Comparison of ENCODE assay signal across 29 cellular contexts in genomic region chr10:126185666-126186447, GRCh38.
"Had no signal": no experiment of that assay in that cellular context is flagged by ENCODE, and none has a peak within 500 bp of the region (broad histone marks: within the 10 kb centered on the region; RNA-seq: fewer than 3 reads in every experiment).

No MANE protein-coding gene starts in this region.

- H3K4me1 Mint-ChIP-seq: activated naive CD8-positive, alpha-beta T cell treated with anti-CD3 and anti-CD28 coated beads, Interleukin-2, amount 10 ng/mL, durations not matched to agents 7 days and 5 days; memory B cell; stimulated activated memory B cell treated with anti-CD40 and anti-IgM and Interleukin-4, amounts not matched to agents 10 μg/mL and 1 μg/mL and 100 μg/mL, for 72 hours; WTC11 had no signal

- H3K4me3 Mint-ChIP-seq: activated naive CD4-positive, alpha-beta T cell treated with anti-CD3 and anti-CD28 coated beads for 36 hours; activated naive CD8-positive, alpha-beta T cell treated with anti-CD3 and anti-CD28 coated beads, Interleukin-2, amount 10 ng/mL, durations not matched to agents 7 days and 5 days; activated T-cell treated with anti-CD3 and anti-CD28 coated beads, Interleukin-2, amount 50 U/mL, for 4 hours; memory B cell; nephron; stimulated activated memory B cell treated with anti-CD40 and anti-IgM and Interleukin-4, amounts not matched to agents 10 μg/mL and 1 μg/mL and 100 μg/mL, for 72 hours; type B pancreatic cell; WTC11 had no signal

- FAIRE-seq: endothelial cell of umbilical vein had no signal

- ATAC-seq: activated T-cell treated with anti-CD3 and anti-CD28 coated beads, Interleukin-2, amount 50 U/mL, for 4 hours; body of pancreas; esophagus mucosa; left ventricle myocardium superior; stimulated activated memory B cell treated with anti-CD40 and anti-IgM and Interleukin-4, amounts not matched to agents 10 μg/mL and 1 μg/mL and 100 μg/mL, for 72 hours; WTC11 had no signal

- DNase-seq: activated CD4-positive, alpha-beta T cell treated with anti-CD3 and anti-CD28 coated beads, Interleukin-2, amount 50 U/mL, for 4 hours; activated CD8-positive, alpha-beta memory T cell treated with anti-CD3 and anti-CD28 coated beads for 24 hours; activated CD8-positive, alpha-beta memory T cell treated with anti-CD3 and anti-CD28 coated beads, Interleukin-2, amount 50 U/mL, for 4 hours; activated naive CD4-positive, alpha-beta T cell treated with anti-CD3 and anti-CD28 coated beads for 36 hours; activated naive CD8-positive, alpha-beta T cell treated with anti-CD3 and anti-CD28 coated beads, Interleukin-2, amount 10 ng/mL, durations not matched to agents 7 days and 5 days; activated T-cell treated with anti-CD3 and anti-CD28 coated beads, Interleukin-2, amount 50 U/mL, for 4 hours; amygdala; body of pancreas; caudate nucleus; effector memory CD4-positive, alpha-beta T cell; hippocampal formation; left ventricle myocardium superior; occipital lobe; posterior cingulate gyrus; right lobe of liver; stimulated activated CD4-positive, alpha-beta T cell treated with anti-CD3 and anti-CD28 coated beads, Interleukin-15, amount 100 ng/mL, for 24 hours; T-helper 1 cell; T-helper 9 cell; testis had no signal

- H3K27ac Mint-ChIP-seq: activated naive CD4-positive, alpha-beta T cell treated with anti-CD3 and anti-CD28 coated beads for 36 hours; activated naive CD8-positive, alpha-beta T cell treated with anti-CD3 and anti-CD28 coated beads, Interleukin-2, amount 10 ng/mL, durations not matched to agents 7 days and 5 days; activated T-helper 2 cell treated with anti-CD3 and anti-CD28 coated beads, Interferon-gamma antibody, Interleukin-2, Interleukin-4, amounts not matched to agents 10 μg/mL and 5 μg/mL and 100 μg/mL, durations not matched to agents 14 hours and 24 hours and 36 hours; memory B cell; nephron; stimulated activated memory B cell treated with anti-CD40 and anti-IgM and Interleukin-4, amounts not matched to agents 10 μg/mL and 1 μg/mL and 100 μg/mL, for 72 hours; type B pancreatic cell; WTC11 had no signal

- H3K27me3 Mint-ChIP-seq: activated naive CD8-positive, alpha-beta T cell treated with anti-CD3 and anti-CD28 coated beads, Interleukin-2, amount 10 ng/mL, durations not matched to agents 7 days and 5 days had no signal

- H3K9me3 Mint-ChIP-seq: activated naive CD4-positive, alpha-beta T cell treated with anti-CD3 and anti-CD28 coated beads for 36 hours; activated naive CD8-positive, alpha-beta T cell treated with anti-CD3 and anti-CD28 coated beads, Interleukin-2, amount 10 ng/mL, durations not matched to agents 7 days and 5 days; activated T-cell treated with anti-CD3 and anti-CD28 coated beads, Interleukin-2, amount 50 U/mL, for 4 hours; activated T-helper 2 cell treated with anti-CD3 and anti-CD28 coated beads, Interferon-gamma antibody, Interleukin-2, Interleukin-4, amounts not matched to agents 10 μg/mL and 5 μg/mL and 100 μg/mL, durations not matched to agents 14 hours and 24 hours and 36 hours; memory B cell; nephron; type B pancreatic cell; WTC11 had no signal

- H3K36me3 ChIP-seq: right lobe of liver, vagina had no signal

- H3K36me3 Mint-ChIP-seq: activated naive CD8-positive, alpha-beta T cell treated with anti-CD3 and anti-CD28 coated beads, Interleukin-2, amount 10 ng/mL, durations not matched to agents 7 days and 5 days; memory B cell; stimulated activated memory B cell treated with anti-CD40 and anti-IgM and Interleukin-4, amounts not matched to agents 10 μg/mL and 1 μg/mL and 100 μg/mL, for 72 hours; type B pancreatic cell; WTC11 had no signal

- H3K4me1 ChIP-seq: body of pancreas, right lobe of liver, testis, vagina had no signal

- H3K9me3 ChIP-seq: body of pancreas, right lobe of liver, testis, vagina had no signal

- H3K27me3 ChIP-seq: body of pancreas, right lobe of liver, testis, vagina had no signal

- H3K4me2 ChIP-seq: smooth muscle cell had no signal

- H3K4me3 ChIP-seq: body of pancreas, right lobe of liver, smooth muscle cell, testis, vagina had no signal

- H3K27ac ChIP-seq: body of pancreas, right lobe of liver, testis, vagina had no signal
